In the genomic region with DNA sequence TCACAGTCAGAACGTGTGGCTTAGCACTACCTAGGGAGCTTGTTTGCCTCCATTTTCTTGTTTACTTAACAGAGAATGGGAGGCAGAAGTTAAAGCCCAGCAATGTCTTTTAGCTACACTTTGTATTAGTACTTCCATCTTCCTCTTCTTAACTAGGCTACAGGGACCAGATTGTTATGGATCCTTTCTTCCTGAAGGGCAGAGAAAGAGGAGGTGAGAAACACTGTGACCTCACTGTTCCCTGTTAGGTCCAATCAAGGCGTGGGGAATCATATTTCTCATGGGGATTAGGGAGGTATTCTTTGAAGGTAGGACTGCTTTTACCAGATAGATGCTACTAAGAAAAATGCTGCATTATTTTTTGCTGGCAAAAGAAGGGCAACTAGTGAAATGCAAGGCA, we compare ENCODE assay signal across 2 cellular contexts.
TF ChIP-seq lines count a peak whose summit lies in the region.

No MANE protein-coding gene starts in this region.

TF ChIP-seq in GM23338, 12 proteins besides CTCF, POLR2A, EP300 and RAD21:
- TF ChIP-seq ZNF462 (CRISPR knock-in tag; IDR thresholded peaks at IDR 0.05) (0 out of 2 replicates have a peak, but pooled peaks have one; percentile 38), ZNF331 (CRISPR knock-in tag; IDR thresholded peaks at IDR 0.05; ENCODE audit: low read depth) (no peak), ETS1 (IDR thresholded peaks at IDR 0.05) (no peak), CREB1 (CRISPR knock-in tag; IDR thresholded peaks at IDR 0.05; ENCODE audit: low read depth) (no peak), STAT1 (IDR thresholded peaks at IDR 0.05; ENCODE audit: unreplicated experiment) (no peak)

TF ChIP-seq in HEK293, 187 proteins besides CTCF, POLR2A, EP300 and RAD21 (continued from another document):
- TF ChIP-seq, protein P1, sequence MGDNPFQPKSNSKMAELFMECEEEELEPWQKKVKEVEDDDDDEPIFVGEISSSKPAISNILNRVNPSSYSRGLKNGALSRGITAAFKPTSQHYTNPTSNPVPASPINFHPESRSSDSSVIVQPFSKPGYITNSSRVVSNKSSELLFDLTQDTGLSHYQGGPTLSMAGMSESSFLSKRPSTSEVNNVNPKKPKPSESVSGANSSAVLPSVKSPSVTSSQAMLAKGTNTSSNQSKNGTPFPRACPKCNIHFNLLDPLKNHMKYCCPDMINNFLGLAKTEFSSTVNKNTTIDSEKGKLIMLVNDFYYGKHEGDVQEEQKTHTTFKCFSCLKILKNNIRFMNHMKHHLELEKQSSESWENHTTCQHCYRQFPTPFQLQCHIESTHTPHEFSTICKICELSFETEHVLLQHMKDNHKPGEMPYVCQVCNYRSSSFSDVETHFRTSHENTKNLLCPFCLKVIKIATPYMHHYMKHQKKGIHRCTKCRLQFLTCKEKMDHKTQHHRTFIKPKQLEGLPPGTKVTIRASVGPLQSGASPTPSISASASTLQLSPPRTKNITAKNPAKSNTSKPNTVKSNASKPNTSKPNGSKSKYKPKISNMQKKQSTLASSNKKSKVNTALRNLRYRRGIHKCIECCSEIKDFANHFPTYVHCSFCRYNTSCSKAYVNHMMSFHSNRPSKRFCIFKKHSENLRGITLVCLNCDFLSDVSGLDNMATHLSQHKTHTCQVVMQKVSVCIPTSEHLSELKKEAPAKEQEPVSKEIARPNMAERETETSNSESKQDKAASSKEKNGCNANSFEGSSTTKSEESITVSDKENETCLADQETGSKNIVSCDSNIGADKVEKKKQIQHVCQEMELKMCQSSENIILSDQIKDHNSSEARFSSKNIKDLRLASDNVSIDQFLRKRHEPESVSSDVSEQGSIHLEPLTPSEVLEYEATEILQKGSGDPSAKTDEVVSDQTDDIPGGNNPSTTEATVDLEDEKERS (tag by site-specific recombination; IDR thresholded peaks at IDR 0.05), result no peak
- TF ChIP-seq ZNF660 (tag by site-specific recombination; IDR thresholded peaks at IDR 0.05) (no peak), ZNF302 (tag by site-specific recombination; IDR thresholded peaks at IDR 0.05; ENCODE audit: low read depth) (no peak), ZBTB1 (tag by site-specific recombination; IDR thresholded peaks at IDR 0.05) (no peak), ZNF571 (tag by site-specific recombination; IDR thresholded peaks at IDR 0.05) (no peak), RBAK (tag by site-specific recombination; IDR thresholded peaks at IDR 0.05) (no peak), PRDM6 (tag by site-specific recombination; IDR thresholded peaks at IDR 0.05) (no peak), ZNF580 (tag by site-specific recombination; IDR thresholded peaks at IDR 0.05) (no peak), ZNF830 (tag by site-specific recombination; IDR thresholded peaks at IDR 0.05; ENCODE audit: low read depth) (no peak), YY1 (tag by site-specific recombination; IDR thresholded peaks at IDR 0.05) (no peak), GLI4 (tag by site-specific recombination; IDR thresholded peaks at IDR 0.05) (no peak), ZNF621 (tag by site-specific recombination; IDR thresholded peaks at IDR 0.05) (no peak), ZNF366 (tag by site-specific recombination; conservative IDR thresholded peaks at IDR 0.05) (0 out of 2 replicates have a peak, but pooled peaks have one; percentile 19), KLF16 (tag by site-specific recombination; IDR thresholded peaks at IDR 0.05) (no peak)
